In the genomic region with DNA sequence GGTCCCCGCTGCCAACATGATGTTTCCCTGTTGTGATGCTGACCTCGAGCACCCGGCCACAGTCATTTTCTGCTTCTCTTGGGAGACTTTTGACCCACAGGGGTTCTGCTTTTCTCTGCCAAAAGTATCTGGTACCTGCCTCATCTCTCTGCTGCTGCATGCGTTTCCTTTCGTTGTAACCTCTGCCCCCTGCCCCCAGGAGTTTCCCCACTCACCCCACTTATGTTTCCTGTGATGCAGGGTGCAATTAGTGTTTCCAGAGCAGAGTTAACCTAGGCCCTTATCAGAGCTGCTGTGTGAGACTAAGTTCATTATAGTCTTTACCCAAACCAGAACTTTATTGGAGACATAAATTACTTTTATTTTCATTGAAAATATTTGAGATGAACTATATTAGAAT, we compare ENCODE assay signal across 17 cellular contexts.
"Had no signal": no experiment of that assay in that cellular context is flagged by ENCODE, and none has a peak within 500 bp of the region (broad histone marks: within the 10 kb centered on the region; RNA-seq: fewer than 3 reads in every experiment).

No MANE protein-coding gene starts in this region.

- H3K4me3 ChIP-seq: sigmoid colon, spleen, thyroid gland had no signal

- DNase-seq: activated CD4-positive, alpha-beta T cell treated with anti-CD3 and anti-CD28 coated beads for 1 hour; cortex of kidney; effector CD4-positive, alpha-beta T cell; foreskin fibroblast; hippocampal formation; mammary epithelial cell; naive B cell; sigmoid colon; spleen; stimulated activated CD4-positive, alpha-beta T cell treated with anti-CD3 and anti-CD28 coated beads, Interleukin-1b, Interleukin-23, amount 100 ng/mL, for 48 hours; SW 1271; thyroid gland had no signal

- H3K36me3 Mint-ChIP-seq: brain had no signal

- H3K9me3 ChIP-seq: neutrophil, sigmoid colon, spleen, thyroid gland had no signal

- H3K27ac ChIP-seq: neutrophil, parathyroid adenoma, sigmoid colon, spleen had no signal

- H3K27ac Mint-ChIP-seq: activated naive CD4-positive, alpha-beta T cell treated with anti-CD3 and anti-CD28 coated beads, Interleukin-2, amount 50 U/mL, for 24 hours; brain had no signal

- H3K4me1 ChIP-seq: parathyroid adenoma, sigmoid colon, spleen had no signal

- H3K9me3 Mint-ChIP-seq: activated naive CD4-positive, alpha-beta T cell treated with anti-CD3 and anti-CD28 coated beads, Interleukin-2, amount 50 U/mL, for 24 hours; naive B cell had no signal

- H3K36me3 ChIP-seq: neutrophil, sigmoid colon, thyroid gland had no signal

- H3K27me3 ChIP-seq: neutrophil, spleen, thyroid gland had no signal

- H3K4me3 Mint-ChIP-seq: activated naive CD4-positive, alpha-beta T cell treated with anti-CD3 and anti-CD28 coated beads, Interleukin-2, amount 50 U/mL, for 24 hours; brain; naive B cell had no signal

- ATAC-seq: left lobe of liver had no signal

- H3K27me3 Mint-ChIP-seq: activated naive CD4-positive, alpha-beta T cell treated with anti-CD3 and anti-CD28 coated beads, Interleukin-2, amount 50 U/mL, for 24 hours; naive B cell had no signal

- H3K4me1 Mint-ChIP-seq: naive B cell had no signal
